Comparison of ENCODE assay signal across 35 cellular contexts in the genomic region with DNA sequence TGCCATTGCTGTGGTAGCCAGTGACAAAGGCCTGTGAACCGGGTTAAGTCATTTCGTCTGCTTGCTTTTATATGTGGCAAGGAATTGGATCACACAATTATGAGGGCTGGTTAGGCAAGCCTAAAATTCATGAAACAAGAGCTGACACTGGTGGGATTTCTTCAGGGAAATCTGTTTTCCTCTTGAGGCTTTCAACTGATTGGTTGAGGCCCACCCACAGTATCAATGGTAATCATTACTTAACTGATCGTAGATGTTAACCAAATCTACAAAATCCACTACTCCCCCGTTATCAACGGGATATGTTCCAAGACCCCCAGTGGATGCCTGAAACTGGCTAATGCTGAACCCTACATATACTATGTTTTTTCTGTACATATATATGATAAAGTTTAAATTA. TPM values are rescaled to one million over a fixed set of nuclear protein-coding genes. Genes with fewer than 3 reads are reported as not detected.
"Had no signal": no experiment of that assay in that cellular context is flagged by ENCODE, and none has a peak within 500 bp of the region (broad histone marks: within the 10 kb centered on the region; RNA-seq: fewer than 3 reads in every experiment).

No MANE protein-coding gene starts in this region.

- DNase-seq: activated B cell treated with CpG ODN at 0.5 μM for 24 hours; activated CD4-positive, alpha-beta memory T cell treated with anti-CD3 and anti-CD28 coated beads for 36 hours; activated CD4-positive, alpha-beta T cell treated with anti-CD3 and anti-CD28 coated beads for 1 hour; activated CD4-positive, alpha-beta T cell treated with anti-CD3 and anti-CD28 coated beads for 36 hours; activated CD4-positive, alpha-beta T cell treated with anti-CD3 and anti-CD28 coated beads, Interleukin-2, amount 10 ng/mL, durations not matched to agents 24 days and 14 days; activated CD4-positive, alpha-beta T cell treated with anti-CD3 and anti-CD28 coated beads, Interleukin-2, amount 50 U/mL, for 1 hour; activated CD4-positive, alpha-beta T cell treated with anti-CD3 and anti-CD28 coated beads, Interleukin-2, amount 50 U/mL, for 4 hours; activated CD8-positive, alpha-beta memory T cell treated with anti-CD3 and anti-CD28 coated beads, Interleukin-2, amount 50 U/mL, for 4 hours; activated CD8-positive, alpha-beta T cell treated with anti-CD3 and anti-CD28 coated beads for 36 hours; activated effector memory CD4-positive, alpha-beta T cell treated with anti-CD3 and anti-CD28 coated beads, Interleukin-2, amount 50 U/mL, for 16 hours; activated gamma-delta T cell treated with Interleukin-2 at 50 U/mL for 16 hours; activated naive CD4-positive, alpha-beta T cell; activated naive CD4-positive, alpha-beta T cell treated with anti-CD3 and anti-CD28 coated beads for 36 hours; activated naive CD4-positive, alpha-beta T cell treated with anti-CD3 and anti-CD28 coated beads, Interleukin-2, amount 50 U/mL, for 16 hours; activated naive CD8-positive, alpha-beta T cell treated with anti-CD3 and anti-CD28 coated beads for 36 hours; activated T-cell treated with anti-CD3 and anti-CD28 coated beads for 4 hours; activated T-cell treated with anti-CD3 and anti-CD28 coated beads, Interleukin-2, amount 50 U/mL, for 1 hour; activated T-cell treated with anti-CD3 and anti-CD28 coated beads, Interleukin-2, amount 50 U/mL, for 4 hours; activated T-cell treated with anti-CD3 and anti-CD28 coated beads, Interleukin-2, amount 50 U/mL, for 72 hours; adrenal gland; amniotic stem cell; aorta; caudate nucleus; cerebellar nuclear complex; colonic mucosa; T-helper 9 cell had no signal

- H3K27ac ChIP-seq: adrenal gland, cardiac muscle cell, colonic mucosa, VCaP had no signal

- H3K4me1 ChIP-seq: adrenal gland, colonic mucosa had no signal

- H3K27me3 ChIP-seq: adrenal gland, cardiac muscle cell, colonic mucosa had no signal

- FAIRE-seq: bronchial epithelial cell, TTC549 had no signal

- H3K4me3 ChIP-seq: adrenal gland, cardiac muscle cell, colonic mucosa had no signal

- ATAC-seq: activated CD4-positive, alpha-beta T cell treated with anti-CD3 and anti-CD28 coated beads for 36 hours; activated naive CD4-positive, alpha-beta T cell treated with anti-CD3 and anti-CD28 coated beads, Interleukin-2, amount 50 U/mL, for 72 hours; activated T-helper 17 cell treated with anti-CD3 and anti-CD28 coated beads, Interleukin-2, amount 50 U/mL, for 72 hours had no signal

- H3K9me3 ChIP-seq: adrenal gland, colonic mucosa had no signal

- H3K36me3 ChIP-seq: colonic mucosa had no signal

RNA-seq across cellular contexts. Expression of gene GPR119, which starts 29.3 kb away (rescaled TPM):
- total RNA-seq: activated B cell treated with CpG ODN at 0.5 μM for 24 hours; activated CD4-positive, alpha-beta memory T cell treated with anti-CD3 and anti-CD28 coated beads for 36 hours; activated CD4-positive, alpha-beta T cell treated with anti-CD3 and anti-CD28 coated beads for 36 hours; activated CD4-positive, alpha-beta T cell treated with anti-CD3 and anti-CD28 coated beads, Interleukin-2, amount 10 ng/mL, durations not matched to agents 24 days and 14 days; activated CD8-positive, alpha-beta memory T cell treated with anti-CD3 and anti-CD28 coated beads for 36 hours; activated CD8-positive, alpha-beta T cell treated with anti-CD3 and anti-CD28 coated beads for 36 hours; activated naive CD4-positive, alpha-beta T cell treated with anti-CD3 and anti-CD28 coated beads for 36 hours; activated naive CD4-positive, alpha-beta T cell treated with anti-CD3 and anti-CD28 coated beads, Interleukin-2, amount 50 U/mL, for 72 hours; activated naive CD8-positive, alpha-beta T cell treated with anti-CD3 and anti-CD28 coated beads for 36 hours; activated T-cell treated with anti-CD3 and anti-CD28 coated beads, Interleukin-2, amount 50 U/mL, for 4 hours; activated T-cell treated with anti-CD3 and anti-CD28 coated beads, Interleukin-2, amount 50 U/mL, for 72 hours; activated T-helper 1 cell treated with anti-CD3 and anti-CD28 coated beads, Interleukin-12 subunit alpha, Interleukin-12 subunit beta, Interleukin-2, Interleukin-4 antibody, amounts not matched to agents 30 ng/mL and 10 ng/mL and 1 ng/mL, durations not matched to agents 14 hours and 24 hours and 36 hours; activated T-helper 17 cell treated with anti-CD3 and anti-CD28 coated beads, Interleukin-2, amount 50 U/mL, for 72 hours; adrenal gland; aorta; bronchial epithelial cell; cardiac muscle cell; chondrocyte had no signal
- polyA plus RNA-seq: adrenal gland, aorta, cardiac muscle cell had no signal
